Comparison of ENCODE assay signal across 23 cellular contexts in the genomic region with DNA sequence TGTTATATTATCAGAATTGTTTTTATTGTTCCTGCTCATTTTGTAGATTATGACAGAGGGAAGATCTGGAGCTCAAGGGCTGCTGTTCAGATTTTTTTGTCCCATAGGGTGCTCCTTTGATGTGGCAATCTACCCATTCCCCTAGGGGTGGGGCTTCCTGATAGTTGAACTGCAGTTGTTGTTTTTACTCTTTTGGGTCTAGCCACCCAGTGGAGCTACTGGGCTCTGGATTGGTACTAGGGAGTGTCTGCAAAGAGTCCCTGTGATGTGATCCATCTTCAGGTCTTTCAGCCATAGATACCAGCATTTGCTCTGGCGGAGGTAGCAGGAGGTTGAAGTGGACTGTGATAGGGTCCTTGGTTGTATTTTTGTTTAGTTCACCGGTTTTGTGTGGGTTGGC. TPM values are rescaled to one million over a fixed set of nuclear protein-coding genes. Genes with fewer than 3 reads are reported as not detected.
A peak's percentile ranks its signal among the peaks of the same experiment; 100 is the strongest.
DNase-seq lines count a peak whose midpoint lies in the region; ATAC-seq, FAIRE-seq and TF ChIP-seq lines count a peak whose summit lies in the region.
"Had no signal": no experiment of that assay in that cellular context is flagged by ENCODE, and none has a peak within 500 bp of the region (broad histone marks: within the 10 kb centered on the region; RNA-seq: fewer than 3 reads in every experiment).

No MANE protein-coding gene starts in this region.

- no peak overlapping the region for H3K4me3 Mint-ChIP-seq in astrocyte (ENCODE audit: unreplicated experiment)
- H3K4me3 Mint-ChIP-seq in stimulated activated memory B cell treated with anti-CD40 and anti-IgM and Interleukin-4, amounts not matched to agents 10 μg/mL and 1 μg/mL and 100 μg/mL, for 72 hours, result no peak overlapping the region
- no peak overlapping the region for H3K4me3 Mint-ChIP-seq in stimulated activated naive CD8-positive, alpha-beta T cell treated with anti-CD3 and anti-CD28 coated beads, Interleukin-15, amount 100 ng/mL, for 72 hours
- H3K4me3 Mint-ChIP-seq in stimulated activated naive B cell treated with anti-CD40 and anti-IgM and Interleukin-4, amounts not matched to agents 10 μg/mL and 1 μg/mL and 100 μg/mL, for 72 hours, result no peak overlapping the region
- H3K4me3 Mint-ChIP-seq: CD8-positive, alpha-beta T cell had no signal

- H3K27me3 ChIP-seq in MG63 (no peaks in the 10 kb centered on the region), astrocyte (ENCODE audit: insufficient read depth, low read length) (no peaks in the 10 kb centered on the region), neuronal stem cell (ENCODE audit: control insufficient read depth in 3 of 3, insufficient read depth in 3 of 3, low read depth in 1 of 3, low read length in 3 of 3) (no peaks in the 10 kb centered on the region)

- H3K4me3 ChIP-seq in MG63, result no peak overlapping the region
- H3K4me3 ChIP-seq in astrocyte (ENCODE audit: insufficient read depth, low read depth, low read length), result no peak overlapping the region
- no peak overlapping the region for H3K4me3 ChIP-seq in neuronal stem cell (ENCODE audit: low read length in 2 of 2)
- H3K4me3 ChIP-seq: K562 had no signal

- H2AK5ac ChIP-seq in neuronal stem cell (ENCODE audit: low read depth, low read length), result no peak overlapping the region

- H3K4me2 ChIP-seq in astrocyte (ENCODE audit: low read length), result peak overlapping the region; percentile 72
- no peak overlapping the region for H3K4me2 ChIP-seq in neuronal stem cell (ENCODE audit: insufficient read depth, low read length, poor library complexity, severe bottlenecking)

- H2BK15ac ChIP-seq in neuronal stem cell (ENCODE audit: low read length), result no peak overlapping the region

- WGBS in neuronal stem cell (ENCODE audit: extremely low coverage in 2 of 2, insufficient read length in 2 of 2, insufficient replicate concordance in 1 of 2), 2 donors, result no CpG with 5 or more reads among the region's 2 CpGs

- no peak overlapping the region for H3K14ac ChIP-seq in neuronal stem cell (ENCODE audit: low read length)

- no peak overlapping the region for H2BK5ac ChIP-seq in neuronal stem cell (ENCODE audit: low read length)

- H3K9ac ChIP-seq in astrocyte (ENCODE audit: low read length) (peak overlapping the region; percentile 72), neuronal stem cell (ENCODE audit: low read depth, low read length, poor library complexity) (no peak overlapping the region)

- H3K79me1 ChIP-seq in neuronal stem cell (ENCODE audit: low read depth, low read length), result no peaks in the 10 kb centered on the region

- no peak overlapping the region for H2BK120ac ChIP-seq in neuronal stem cell (ENCODE audit: low read depth, low read length)

- H3K4me1 ChIP-seq in astrocyte (ENCODE audit: insufficient read depth, low read length) (peaks cover 11% of the 10 kb centered on the region), neuronal stem cell (ENCODE audit: control insufficient read depth in 2 of 2, insufficient read depth in 1 of 2, low read depth in 1 of 2, low read length in 2 of 2) (no peaks in the 10 kb centered on the region)

- H4K20me1 ChIP-seq in astrocyte (ENCODE audit: insufficient read depth, low read length), result no peaks in the 10 kb centered on the region

- no peak overlapping the region for H3K18ac ChIP-seq in neuronal stem cell (ENCODE audit: low read length)

- H3K9me3 ChIP-seq in MG63, result no peaks in the 10 kb centered on the region; the same call in 1 of the 2 replicates
- H3K9me3 ChIP-seq in astrocyte (ENCODE audit: insufficient read depth, low read depth, low read length), result no peaks in the 10 kb centered on the region
- H3K9me3 ChIP-seq in neuronal stem cell (replicated peaks in 1 of 2; ENCODE audit: control insufficient read depth in 2 of 2, insufficient read depth in 1 of 2, low read depth in 1 of 2, low read length in 2 of 2), result no peaks in the 10 kb centered on the region

- no peaks in the 10 kb centered on the region for H3K36me3 ChIP-seq in MG63
- no peaks in the 10 kb centered on the region for H3K36me3 ChIP-seq in astrocyte (ENCODE audit: insufficient read depth, low read length)
- no peaks in the 10 kb centered on the region for H3K36me3 ChIP-seq in neuronal stem cell (replicated peaks in 1 of 2; ENCODE audit: control insufficient read depth in 2 of 2, insufficient read depth in 2 of 2, low read length in 2 of 2)

- ATAC-seq in stimulated activated memory B cell treated with anti-CD40 and anti-IgM and Interleukin-4, amounts not matched to agents 10 μg/mL and 1 μg/mL and 100 μg/mL, for 72 hours, result no peak
- ATAC-seq in stimulated activated naive CD8-positive, alpha-beta T cell treated with anti-CD3 and anti-CD28 coated beads, Interleukin-15, amount 100 ng/mL, for 72 hours, result no peak
- no peak for ATAC-seq in stimulated activated naive B cell treated with anti-CD40 and anti-IgM and Interleukin-4, amounts not matched to agents 10 μg/mL and 1 μg/mL and 100 μg/mL, for 72 hours (replicated peaks)
- ATAC-seq: CD8-positive, alpha-beta T cell; K562 had no signal

- H3K27me3 Mint-ChIP-seq in astrocyte (ENCODE audit: low read depth, unreplicated experiment), result no peaks in the 10 kb centered on the region
- no peaks in the 10 kb centered on the region for H3K27me3 Mint-ChIP-seq in stimulated activated memory B cell treated with anti-CD40 and anti-IgM and Interleukin-4, amounts not matched to agents 10 μg/mL and 1 μg/mL and 100 μg/mL, for 72 hours
- H3K27me3 Mint-ChIP-seq in stimulated activated naive CD8-positive, alpha-beta T cell treated with anti-CD3 and anti-CD28 coated beads, Interleukin-15, amount 100 ng/mL, for 72 hours, result no peaks in the 10 kb centered on the region
- no peaks in the 10 kb centered on the region for H3K27me3 Mint-ChIP-seq in stimulated activated naive B cell treated with anti-CD40 and anti-IgM and Interleukin-4, amounts not matched to agents 10 μg/mL and 1 μg/mL and 100 μg/mL, for 72 hours

- H4K91ac ChIP-seq in neuronal stem cell (ENCODE audit: low read depth, low read length, poor library complexity), result no peak overlapping the region

- DNase-seq in H4 (ENCODE audit: low spot score) (peak; percentile 6), MG63 (peak; percentile 2), astrocyte (ENCODE audit: low read depth) (no peak), neuronal stem cell (ENCODE audit: low spot score) (no peak)
- DNase-seq in stimulated activated naive CD8-positive, alpha-beta T cell treated with anti-CD3 and anti-CD28 coated beads, Interleukin-15, amount 100 ng/mL, for 72 hours, result no peak
- no peak for DNase-seq in stimulated activated naive B cell treated with anti-CD40 and anti-IgM and Interleukin-4, amounts not matched to agents 10 μg/mL and 1 μg/mL and 100 μg/mL, for 72 hours
- DNase-seq: C1 segment of cervical spinal cord; CD8-positive, alpha-beta T cell; DMS153; GDM1; NCI-H1092 treated with DMSO at 0.1 percent for 48 hours; NCI-H146; NCI-H2029; NCI-H226; NCI-H510A treated with DMSO at 0.1 percent for 48 hours; NCI-H748 treated with DMSO at 0.1 percent for 48 hours; Right ventricle myocardium superior had no signal

- peak overlapping the region; percentile 50 for H4K8ac ChIP-seq in neuronal stem cell (ENCODE audit: low read depth, low read length)

- no peaks in the 10 kb centered on the region for H3K79me2 ChIP-seq in astrocyte (ENCODE audit: insufficient read depth, low read length)

- H2AFZ ChIP-seq in astrocyte (ENCODE audit: low read depth, low read length) (no peak overlapping the region), neuronal stem cell (ENCODE audit: low read length) (no peak overlapping the region)

- FAIRE-seq in astrocyte (lab: Jason Lieb, UNC), result no peak
- FAIRE-seq: GM18507, H1, K562 had no signal

- no peak for TF ChIP-seq CTCF in astrocyte (IDR thresholded peaks at IDR 0.05; ENCODE audit: insufficient read depth, low read depth, low read length)

- H3K27ac Mint-ChIP-seq in astrocyte (ENCODE audit: unreplicated experiment), result peak overlapping the region; percentile 95
- H3K27ac Mint-ChIP-seq in stimulated activated memory B cell treated with anti-CD40 and anti-IgM and Interleukin-4, amounts not matched to agents 10 μg/mL and 1 μg/mL and 100 μg/mL, for 72 hours, result no peak overlapping the region
- H3K27ac Mint-ChIP-seq in stimulated activated naive CD8-positive, alpha-beta T cell treated with anti-CD3 and anti-CD28 coated beads, Interleukin-15, amount 100 ng/mL, for 72 hours, result no peak overlapping the region
- no peak overlapping the region for H3K27ac Mint-ChIP-seq in stimulated activated naive B cell treated with anti-CD40 and anti-IgM and Interleukin-4, amounts not matched to agents 10 μg/mL and 1 μg/mL and 100 μg/mL, for 72 hours
- H3K27ac Mint-ChIP-seq: CD8-positive, alpha-beta T cell had no signal

- H3K27ac ChIP-seq in astrocyte (ENCODE audit: low read depth, low read length), result peak overlapping the region; percentile 95
- no peak overlapping the region for H3K27ac ChIP-seq in neuronal stem cell (replicated peaks; ENCODE audit: low read length)

- peaks cover 1% of the 10 kb centered on the region for H3K36me3 Mint-ChIP-seq in astrocyte (ENCODE audit: low read depth, unreplicated experiment)
- no peaks in the 10 kb centered on the region for H3K36me3 Mint-ChIP-seq in stimulated activated memory B cell treated with anti-CD40 and anti-IgM and Interleukin-4, amounts not matched to agents 10 μg/mL and 1 μg/mL and 100 μg/mL, for 72 hours
- no peaks in the 10 kb centered on the region for H3K36me3 Mint-ChIP-seq in stimulated activated naive B cell treated with anti-CD40 and anti-IgM and Interleukin-4, amounts not matched to agents 10 μg/mL and 1 μg/mL and 100 μg/mL, for 72 hours
- H3K36me3 Mint-ChIP-seq: CD8-positive, alpha-beta T cell had no signal

- H3K4ac ChIP-seq in neuronal stem cell (ENCODE audit: low read length), result no peak overlapping the region

- peaks cover 4% of the 10 kb centered on the region for H3K9me3 Mint-ChIP-seq in astrocyte (ENCODE audit: unreplicated experiment)
- H3K9me3 Mint-ChIP-seq in stimulated activated memory B cell treated with anti-CD40 and anti-IgM and Interleukin-4, amounts not matched to agents 10 μg/mL and 1 μg/mL and 100 μg/mL, for 72 hours, result peaks cover 8% of the 10 kb centered on the region
- peaks cover 14 to 16% of the 10 kb centered on the region in 2 donors for H3K9me3 Mint-ChIP-seq in stimulated activated naive CD8-positive, alpha-beta T cell treated with anti-CD3 and anti-CD28 coated beads, Interleukin-15, amount 100 ng/mL, for 72 hours
- peaks cover 0 to 12% of the 10 kb centered on the region in 2 donors for H3K9me3 Mint-ChIP-seq in stimulated activated naive B cell treated with anti-CD40 and anti-IgM and Interleukin-4, amounts not matched to agents 10 μg/mL and 1 μg/mL and 100 μg/mL, for 72 hours

- H3K4me1 Mint-ChIP-seq in astrocyte (ENCODE audit: low read depth, unreplicated experiment), result peaks cover 31% of the 10 kb centered on the region
- no peaks in the 10 kb centered on the region for H3K4me1 Mint-ChIP-seq in stimulated activated memory B cell treated with anti-CD40 and anti-IgM and Interleukin-4, amounts not matched to agents 10 μg/mL and 1 μg/mL and 100 μg/mL, for 72 hours
- no peaks in the 10 kb centered on the region for H3K4me1 Mint-ChIP-seq in stimulated activated naive CD8-positive, alpha-beta T cell treated with anti-CD3 and anti-CD28 coated beads, Interleukin-15, amount 100 ng/mL, for 72 hours
- no peaks in the 10 kb centered on the region for H3K4me1 Mint-ChIP-seq in stimulated activated naive B cell treated with anti-CD40 and anti-IgM and Interleukin-4, amounts not matched to agents 10 μg/mL and 1 μg/mL and 100 μg/mL, for 72 hours

- no peak overlapping the region for H3K23ac ChIP-seq in neuronal stem cell (ENCODE audit: low read depth, low read length, poor library complexity)

- no peak overlapping the region for H2BK12ac ChIP-seq in neuronal stem cell (ENCODE audit: low read length)

RNA-seq across cellular contexts. Expression of a gene that starts 57.9 kb away (rescaled TPM):
- total RNA-seq in H4 (2014; rRNA removed; shearing (Covaris generic)), result not detected in 2 replicates
- total RNA-seq in MG63 (2014; rRNA removed; shearing (Covaris generic); ENCODE audit: low replicate concordance), result not detected in 2 replicates
- not detected in 2 replicates for total RNA-seq in astrocyte
- not detected for polyA plus RNA-seq in neuronal stem cell (2013, experiment 1 of 2)
- polyA plus RNA-seq in neuronal stem cell (2013, experiment 2 of 2), result not detected
- total RNA-seq: CD8-positive, alpha-beta T cell; K562; LHCN-M2; Right ventricle myocardium superior; SK-MEL-5 had no signal
- polyA plus RNA-seq: H1 had no signal

Comparison
In these comparisons a context has a peak if more than half of its experiments do, and no peak if none do; other contexts are left out.
1. DNase-seq: peak in H4 (single experiment) and MG63 (single experiment); none in astrocyte (single experiment), neuronal stem cell (single experiment), stimulated activated naive CD8-positive, alpha-beta T cell treated with anti-CD3 and anti-CD28 coated beads, Interleukin-15, amount 100 ng/mL, for 72 hours (0 of 2) and stimulated activated naive B cell treated with anti-CD40 and anti-IgM and Interleukin-4, amounts not matched to agents 10 μg/mL and 1 μg/mL and 100 μg/mL, for 72 hours (single experiment).